ENCODE assay signal across 1 cellular context in genomic region chr6:42960243-42961019, GRCh38.
TF ChIP-seq lines count a peak whose summit lies in the region.

GNMT (plus strand) TSS chr6:42960754; CDS start chr6:42960768, 14 bp downstream.

TF ChIP-seq in HepG2, 621 proteins besides CTCF, POLR2A, EP300 and RAD21 (continued from another document and continues in another):
- TF ChIP-seq ZNF280D (CRISPR knock-in tag; IDR thresholded peaks at IDR 0.05) (no peak), JUNB (CRISPR knock-in tag; IDR thresholded peaks at IDR 0.05; ENCODE audit: borderline replicate concordance) (no peak), SMARCE1 (IDR thresholded peaks at IDR 0.05; ENCODE audit: borderline replicate concordance) (no peak), ZNF256 (CRISPR knock-in tag; conservative IDR thresholded peaks at IDR 0.05) (no peak), ZNF232 (CRISPR knock-in tag; IDR thresholded peaks at IDR 0.05; ENCODE audit: borderline replicate concordance) (peak; percentile 56; the same call in 1 of the 2 replicates), ZNF225 (CRISPR knock-in tag; IDR thresholded peaks at IDR 0.05) (peak; percentile 56; the same call in 1 of the 2 replicates), ZSCAN22 (CRISPR knock-in tag; IDR thresholded peaks at IDR 0.05) (no peak), ZNF879 (CRISPR knock-in tag; IDR thresholded peaks at IDR 0.05) (no peak), JUND (CRISPR knock-in tag; IDR thresholded peaks at IDR 0.05) (no peak), SMAD3 (CRISPR knock-in tag; IDR thresholded peaks at IDR 0.05) (no peak; the same call in 1 of the 2 replicates), MAFK (conservative IDR thresholded peaks at IDR 0.05 in 1 of 2, IDR thresholded peaks at IDR 0.05 in 1 of 2; ENCODE audit: low read length in 2 of 2) (no peak), ZNF552 (CRISPR knock-in tag; IDR thresholded peaks at IDR 0.05; ENCODE audit: borderline replicate concordance) (peak; percentile 10; the same call in 1 of the 2 replicates), CEBPG (CRISPR knock-in tag; IDR thresholded peaks at IDR 0.05) (no peak), E2F1 (CRISPR knock-in tag; IDR thresholded peaks at IDR 0.05) (peak; percentile 77), ZNF589 (CRISPR knock-in tag; conservative IDR thresholded peaks at IDR 0.05) (no peak; the same call in 1 of the 2 replicates), TOPORS (CRISPR knock-in tag; IDR thresholded peaks at IDR 0.05) (0 out of 2 replicates have a peak, but pooled peaks have one; percentile 54), HOXD1 (CRISPR knock-in tag; IDR thresholded peaks at IDR 0.05) (peak; percentile 37; the same call in 1 of the 2 replicates), CBX1 (IDR thresholded peaks at IDR 0.05; ENCODE audit: low read depth) (no peak), FOXO1 (CRISPR knock-in tag; IDR thresholded peaks at IDR 0.05) (no peak), KMT2B (CRISPR knock-in tag; IDR thresholded peaks at IDR 0.05) (no peak), KLF16 (CRISPR knock-in tag; IDR thresholded peaks at IDR 0.05) (no peak; a peak in 2 of 4 replicates), RNF2 (conservative IDR thresholded peaks at IDR 0.05; ENCODE audit: low read depth) (0 out of 2 replicates have a peak, but pooled peaks have one; percentile 48), SIX1 (CRISPR knock-in tag; IDR thresholded peaks at IDR 0.05; ENCODE audit: borderline replicate concordance) (no peak), MZF1 (CRISPR knock-in tag; IDR thresholded peaks at IDR 0.05; ENCODE audit: borderline replicate concordance) (no peak), ZNF784 (CRISPR knock-in tag; IDR thresholded peaks at IDR 0.05; ENCODE audit: borderline replicate concordance) (peak; percentile 48; the same call in 1 of the 2 replicates), ZNF503 (CRISPR knock-in tag; IDR thresholded peaks at IDR 0.05) (no peak), CREB1 (IDR thresholded peaks at IDR 0.05) (no peak), CREB1 (CRISPR knock-in tag; IDR thresholded peaks at IDR 0.05) (no peak), ZNF329 (CRISPR knock-in tag; IDR thresholded peaks at IDR 0.05; ENCODE audit: low read depth) (no peak; the same call in 1 of the 2 replicates), IKZF4 (CRISPR knock-in tag; IDR thresholded peaks at IDR 0.05; ENCODE audit: borderline replicate concordance, low read depth, not compliant biosample characterization) (peak; percentile 52), MXD4 (CRISPR knock-in tag; IDR thresholded peaks at IDR 0.05) (peak; percentile 75), ZC3H4 (CRISPR knock-in tag; IDR thresholded peaks at IDR 0.05; ENCODE audit: borderline replicate concordance) (no peak), BRCA1 (CRISPR knock-in tag; IDR thresholded peaks at IDR 0.05) (no peak), FLYWCH1 (CRISPR knock-in tag; IDR thresholded peaks at IDR 0.05) (no peak), CC2D1A (CRISPR knock-in tag; IDR thresholded peaks at IDR 0.05) (no peak), ZMYM3 (CRISPR knock-in tag; IDR thresholded peaks at IDR 0.05) (no peak), PHB2 (IDR thresholded peaks at IDR 0.05; ENCODE audit: partially characterized antibody) (no peak), THAP8 (CRISPR knock-in tag; IDR thresholded peaks at IDR 0.05; ENCODE audit: borderline replicate concordance) (no peak; the same call in 1 of the 2 replicates), ZBTB25 (CRISPR knock-in tag; IDR thresholded peaks at IDR 0.05) (no peak), ZNF224 (CRISPR knock-in tag; IDR thresholded peaks at IDR 0.05) (peak; percentile 77; the same call in 1 of the 2 replicates), POGZ (CRISPR knock-in tag; IDR thresholded peaks at IDR 0.05) (no peak), PLSCR1 (CRISPR knock-in tag; IDR thresholded peaks at IDR 0.05; ENCODE audit: borderline replicate concordance) (no peak), ZNF619 (CRISPR knock-in tag; IDR thresholded peaks at IDR 0.05) (no peak; the same call in none of the 2 replicates), NONO (IDR thresholded peaks at IDR 0.05) (no peak), NONO (CRISPR knock-in tag; conservative IDR thresholded peaks at IDR 0.05) (peak; percentile 86), RXRA (CRISPR knock-in tag; IDR thresholded peaks at IDR 0.05) (peak; percentile 31; the same call in 1 of the 2 replicates), ZNF691 (CRISPR knock-in tag; IDR thresholded peaks at IDR 0.05; ENCODE audit: borderline replicate concordance, low read depth) (no peak), FOXA1 (IDR thresholded peaks at IDR 0.05) (no peak), FOXA1 (CRISPR knock-in tag; IDR thresholded peaks at IDR 0.05) (no peak), THAP7 (CRISPR knock-in tag; IDR thresholded peaks at IDR 0.05) (peak; percentile 23; the same call in 1 of the 2 replicates), AGO1 (IDR thresholded peaks at IDR 0.05; ENCODE audit: low read depth, low read length, poor library complexity, severe bottlenecking) (peak; percentile 49), NKX3-1 (CRISPR knock-in tag; IDR thresholded peaks at IDR 0.05) (peak; percentile 47; the same call in 1 of the 2 replicates), ZBTB26 (CRISPR knock-in tag; IDR thresholded peaks at IDR 0.05; ENCODE audit: borderline replicate concordance) (peak; percentile 46; the same call in 1 of the 2 replicates), DNMT1 (CRISPR knock-in tag; IDR thresholded peaks at IDR 0.05) (peak; percentile 20; the same call in 1 of the 2 replicates), PRPF4 (IDR thresholded peaks at IDR 0.05; ENCODE audit: low read depth, low read length, poor library complexity, severe bottlenecking) (no peak), ZFP37 (CRISPR knock-in tag; IDR thresholded peaks at IDR 0.05; ENCODE audit: borderline replicate concordance) (no peak; the same call in 1 of the 2 replicates), ZFYVE20 (CRISPR knock-in tag; IDR thresholded peaks at IDR 0.05; ENCODE audit: borderline replicate concordance, low read depth) (no peak), USF2 (IDR thresholded peaks at IDR 0.05; ENCODE audit: low read depth, low read length) (no peak), USF2 (CRISPR knock-in tag; IDR thresholded peaks at IDR 0.05; ENCODE audit: borderline replicate concordance) (no peak), ZNF724P (CRISPR knock-in tag; IDR thresholded peaks at IDR 0.05; ENCODE audit: borderline replicate concordance) (peak; percentile 86; the same call in 1 of the 2 replicates), ZNF678 (CRISPR knock-in tag; IDR thresholded peaks at IDR 0.05) (no peak)
